In genomic region chr19:38516802-38517201, GRCh38 we compare ENCODE assay signal across 30 cellular contexts.
"Had no signal": no experiment of that assay in that cellular context is flagged by ENCODE, and none has a peak within 500 bp of the region (broad histone marks: within the 10 kb centered on the region; RNA-seq: fewer than 3 reads in every experiment).

No MANE protein-coding gene starts in this region.

- FAIRE-seq: astrocyte, RCC 7860 had no signal

- DNase-seq: activated CD4-positive, alpha-beta T cell treated with anti-CD3 and anti-CD28 coated beads for 1 hour; activated CD4-positive, alpha-beta T cell treated with anti-CD3 and anti-CD28 coated beads, Interleukin-2, amount 10 ng/mL, durations not matched to agents 24 days and 14 days; activated CD4-positive, alpha-beta T cell treated with anti-CD3 and anti-CD28 coated beads, Interleukin-2, amount 50 U/mL, for 48 hours; activated CD4-positive, CD25-positive, alpha-beta regulatory T cell; activated CD8-positive, alpha-beta T cell treated with anti-CD3 and anti-CD28 coated beads, Interleukin-2, amount 10 ng/mL, durations not matched to agents 7 days and 5 days; activated gamma-delta T cell; activated naive CD4-positive, alpha-beta T cell treated with anti-CD3 and anti-CD28 coated beads for 36 hours; activated T-cell treated with anti-CD3 and anti-CD28 coated beads, Interleukin-2, amount 50 U/mL, for 48 hours; adrenal gland; body of pancreas; cerebellar nuclear complex; MM.1S; MV-4-11; NCI-H1092; NCI-H1436 treated with DMSO at 0.1 percent for 48 hours; NCI-H1694 treated with DMSO at 0.1 percent for 48 hours; NCI-H2029; NCI-H345; NCI-H524 treated with DMSO at 0.1 percent for 48 hours; PC-9; SW 1271; T-helper 1 cell; T1000; WERI-Rb-1 had no signal

- H3K27me3 ChIP-seq: adrenal gland, body of pancreas had no signal

- H3K27ac ChIP-seq: adrenal gland, body of pancreas, breast epithelium, KMS-11, PC-9, RWPE1, WERI-Rb-1 had no signal

- H3K4me3 ChIP-seq: adrenal gland, body of pancreas, breast epithelium, PC-9 had no signal

- ATAC-seq: activated CD8-positive, alpha-beta T cell treated with anti-CD3 and anti-CD28 coated beads, Interleukin-2, amount 10 ng/mL, durations not matched to agents 7 days and 5 days; body of pancreas; Right ventricle myocardium inferior had no signal

- H3K4me3 Mint-ChIP-seq: activated CD4-positive, alpha-beta T cell treated with anti-CD3 and anti-CD28 coated beads, Interleukin-2, amount 10 ng/mL, durations not matched to agents 24 days and 14 days; activated CD8-positive, alpha-beta T cell treated with anti-CD3 and anti-CD28 coated beads, Interleukin-2, amount 10 ng/mL, durations not matched to agents 7 days and 5 days; activated naive CD4-positive, alpha-beta T cell treated with anti-CD3 and anti-CD28 coated beads for 36 hours had no signal

- H3K4me2 ChIP-seq: KMS-11, PC-9 had no signal

- H3K9me3 ChIP-seq: adrenal gland, body of pancreas, breast epithelium had no signal

- H3K4me1 ChIP-seq: adrenal gland, breast epithelium had no signal

- H2AFZ ChIP-seq: PC-9 had no signal

- H3K27ac Mint-ChIP-seq: activated CD4-positive, alpha-beta T cell treated with anti-CD3 and anti-CD28 coated beads, Interleukin-2, amount 10 ng/mL, durations not matched to agents 24 days and 14 days; activated CD8-positive, alpha-beta T cell treated with anti-CD3 and anti-CD28 coated beads, Interleukin-2, amount 10 ng/mL, durations not matched to agents 7 days and 5 days; activated naive CD4-positive, alpha-beta T cell treated with anti-CD3 and anti-CD28 coated beads for 36 hours had no signal

- H3K9me3 Mint-ChIP-seq: activated CD4-positive, alpha-beta T cell treated with anti-CD3 and anti-CD28 coated beads, Interleukin-2, amount 10 ng/mL, durations not matched to agents 24 days and 14 days; activated naive CD4-positive, alpha-beta T cell treated with anti-CD3 and anti-CD28 coated beads for 36 hours had no signal

- H3K36me3 ChIP-seq: adrenal gland, breast epithelium, WERI-Rb-1 had no signal

- H3K9ac ChIP-seq: KMS-11 had no signal

- H3K27me3 Mint-ChIP-seq: activated CD4-positive, alpha-beta T cell treated with anti-CD3 and anti-CD28 coated beads, Interleukin-2, amount 10 ng/mL, durations not matched to agents 24 days and 14 days had no signal
